13 cellular contexts compared by ENCODE assay signal in genomic region chr4:143294310-143294709, GRCh38. TPM values are rescaled to one million over a fixed set of nuclear protein-coding genes. Genes with fewer than 3 reads are reported as not detected.
DNase-seq lines count a peak whose midpoint lies in the region; ATAC-seq, FAIRE-seq and TF ChIP-seq lines count a peak whose summit lies in the region.
"Had no signal": no experiment of that assay in that cellular context is flagged by ENCODE, and none has a peak within 500 bp of the region (broad histone marks: within the 10 kb centered on the region; RNA-seq: fewer than 3 reads in every experiment).

No MANE protein-coding gene starts in this region.

- no peaks in the 10 kb centered on the region for H3K27me3 Mint-ChIP-seq in endothelial cell (ENCODE audit: unreplicated experiment)

- ATAC-seq in esophagus mucosa, result no peak

- no peak overlapping the region for H3K4me3 Mint-ChIP-seq in endothelial cell (ENCODE audit: unreplicated experiment)
- H3K4me3 Mint-ChIP-seq: naive B cell had no signal

- H3K27ac Mint-ChIP-seq in endothelial cell (ENCODE audit: unreplicated experiment), result no peak overlapping the region

- H3K9me3 Mint-ChIP-seq in endothelial cell (ENCODE audit: unreplicated experiment), result no peaks in the 10 kb centered on the region

- no peak for TF ChIP-seq CTCF in endothelial cell (IDR thresholded peaks at IDR 0.05; ENCODE audit: unreplicated experiment)

- H3K4me1 Mint-ChIP-seq in endothelial cell (ENCODE audit: unreplicated experiment), result no peaks in the 10 kb centered on the region

- H3K36me3 Mint-ChIP-seq in endothelial cell (ENCODE audit: low read depth, unreplicated experiment), result no peaks in the 10 kb centered on the region
- H3K36me3 Mint-ChIP-seq: naive B cell had no signal

- DNase-seq in SK-N-DZ (ENCODE audit: low spot score) (peak; percentile 70), fibroblast of peridontal ligament (ENCODE audit: extremely low read depth) (peak; percentile 87), myocyte (ENCODE audit: low read depth) (peak; percentile 29), ureter (ENCODE audit: low spot score) (peak; percentile 84), endothelial cell (ENCODE audit: low spot score) (no peak), GM19239 (ENCODE audit: insufficient read length, low spot score) (no peak)
- DNase-seq: activated effector memory CD4-positive, alpha-beta T cell treated with anti-CD3 and anti-CD28 coated beads, Interleukin-2, amount 50 U/mL, for 16 hours; naive B cell; NCI-H1105; NCI-H82; stimulated activated CD4-positive, alpha-beta T cell treated with anti-CD3 and anti-CD28 coated beads, Interleukin-12 subunit alpha, Interleukin-12 subunit beta, amount 100 ng/mL, for 4 hours had no signal

- no peak for FAIRE-seq in GM19239 (lab: Jason Lieb, UNC)
- FAIRE-seq: GM12891 had no signal

RNA-seq across cellular contexts. Expression of gene GAB1, which starts 42.4 kb away (rescaled TPM):
- polyA plus RNA-seq in SK-N-DZ (2014; cell fraction: cytosol; rRNA removed), result 6.3 and 6.6 TPM in 2 replicates
- 7.7 and 13.0 TPM in 2 replicates for polyA plus RNA-seq in SK-N-DZ (2014; cell fraction: nucleus; rRNA removed)
- total RNA-seq in myocyte (7.9 and 10.3 TPM in 2 replicates), ureter (42.4 TPM), endothelial cell (ENCODE audit: unreplicated experiment) (51.8 TPM), esophagus mucosa (30.2 TPM)
- polyA plus RNA-seq in myocyte (2012), result 3.7 TPM

Comparison
In these comparisons a context has a peak if more than half of its experiments do, and no peak if none do; other contexts are left out.
1. DNase-seq: peak in SK-N-DZ (single experiment), fibroblast of peridontal ligament (single experiment), myocyte (single experiment) and ureter (single experiment); none in endothelial cell (single experiment) and GM19239 (single experiment).